9 cellular contexts compared by ENCODE assay signal in genomic region chr17:2215616-2216364, GRCh38.
DNase-seq lines count a peak whose midpoint lies in the region; ATAC-seq and TF ChIP-seq lines count a peak whose summit lies in the region.
"Had no signal": no experiment of that assay in that cellular context is flagged by ENCODE, and none has a peak within 500 bp of the region (broad histone marks: within the 10 kb centered on the region; RNA-seq: fewer than 3 reads in every experiment).

No MANE protein-coding gene starts in this region.

- ATAC-seq in GM19025 (IDR thresholded peaks at IDR 0.05; ENCODE audit: low read depth, unreplicated experiment) (peak; percentile 80), HG03135 (IDR thresholded peaks at IDR 0.05; ENCODE audit: unreplicated experiment) (peak; percentile 81), left lobe of liver (peak; percentile 52)

- DNase-seq in brain pericyte (ENCODE audit: low read depth, low spot score) (peak; percentile 79), left lobe of liver (ENCODE audit: low spot score) (no peak), RWPE1 (ENCODE audit: low spot score) (no peak), superior temporal gyrus (ENCODE audit: extremely low spot score) (no peak)
- DNase-seq in stimulated activated CD8-positive, alpha-beta memory T cell treated with anti-CD3 and anti-CD28 coated beads, Interleukin-15, amount 100 ng/mL, for 1 hour (ENCODE audit: low read depth) = peak; percentile 32

- CTCF ChIA-PET in RWPE1 (lab: Yijun Ruan, JAX) = no interaction called here

- POLR2A ChIA-PET in RWPE1 (lab: Yijun Ruan, JAX; ENCODE audit: low non-redundant PET) = no interaction called here

- H3K27ac ChIP-seq in VCaP (0 out of 2 replicates have a peak overlapping the region, but pooled peaks have one; percentile 12), RWPE1 (no peak overlapping the region)
- H3K27ac ChIP-seq: neutrophil had no signal

- no peak for TF ChIP-seq CTCF in VCaP (conservative IDR thresholded peaks at IDR 0.05)
- no peak for TF ChIP-seq CTCF in RWPE1 (conservative IDR thresholded peaks at IDR 0.05; ENCODE audit: low read depth)

Comparison
In these comparisons a context has a peak if more than half of its experiments do, and no peak if none do; other contexts are left out.
1. DNase-seq: peak in brain pericyte (single experiment) and stimulated activated CD8-positive, alpha-beta memory T cell treated with anti-CD3 and anti-CD28 coated beads, Interleukin-15, amount 100 ng/mL, for 1 hour (single experiment); none in left lobe of liver (single experiment), RWPE1 (single experiment) and superior temporal gyrus (single experiment).
2. Peak in every context shown above with its lines, with median percentiles within 50 percentile points of each other: ATAC-seq.